Comparison of ENCODE assay signal across 1 cellular context in the genomic region with DNA sequence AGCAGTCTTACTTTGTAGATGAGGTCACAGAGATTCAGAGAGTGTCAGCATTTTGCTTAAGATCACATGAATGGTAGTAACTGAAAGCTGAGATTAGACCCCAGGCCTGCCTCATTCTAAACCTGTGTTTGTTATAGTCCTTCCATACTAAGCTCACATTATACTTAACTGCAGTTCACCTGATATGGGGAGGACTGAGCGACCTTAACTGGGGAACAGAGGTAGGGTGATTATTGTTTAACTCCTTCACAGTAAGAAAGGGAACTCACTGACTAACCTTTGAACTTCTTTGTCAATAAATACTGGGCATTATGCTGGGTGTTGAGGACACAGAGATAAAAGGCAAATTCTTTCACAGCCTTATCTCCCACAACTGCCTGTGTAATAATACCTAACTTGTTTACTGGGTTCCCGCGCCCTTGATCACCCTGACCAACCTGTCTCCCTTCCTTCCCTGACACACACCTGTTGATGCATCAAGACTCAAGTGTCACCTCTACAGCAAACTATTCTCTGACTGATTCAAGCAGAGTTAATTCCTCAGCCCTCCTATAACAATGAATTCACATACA.
TF ChIP-seq lines count a peak whose summit lies in the region.

No MANE protein-coding gene starts in this region.

TF ChIP-seq in IMR-90, 13 proteins besides CTCF, POLR2A, EP300 and RAD21:
- TF ChIP-seq CEBPB (IDR thresholded peaks at IDR 0.05; ENCODE audit: low read depth, low read length) (no peak), CHD1 (IDR thresholded peaks at IDR 0.05; ENCODE audit: low read depth, low read length) (no peak), NFE2L2 (IDR thresholded peaks at IDR 0.05; ENCODE audit: low read depth, low read length) (no peak), MAFK (IDR thresholded peaks at IDR 0.05; ENCODE audit: low read depth, low read length) (no peak), MXI1 (IDR thresholded peaks at IDR 0.05; ENCODE audit: borderline replicate concordance, low read depth, low read length) (no peak), FOS (IDR thresholded peaks at IDR 0.05; ENCODE audit: low read depth, low read length) (no peak), BHLHE40 (IDR thresholded peaks at IDR 0.05; ENCODE audit: low read depth, low read length) (no peak), MAZ (IDR thresholded peaks at IDR 0.05; ENCODE audit: borderline replicate concordance, low read depth, low read length) (no peak)
- TF ChIP-seq, protein P1, sequence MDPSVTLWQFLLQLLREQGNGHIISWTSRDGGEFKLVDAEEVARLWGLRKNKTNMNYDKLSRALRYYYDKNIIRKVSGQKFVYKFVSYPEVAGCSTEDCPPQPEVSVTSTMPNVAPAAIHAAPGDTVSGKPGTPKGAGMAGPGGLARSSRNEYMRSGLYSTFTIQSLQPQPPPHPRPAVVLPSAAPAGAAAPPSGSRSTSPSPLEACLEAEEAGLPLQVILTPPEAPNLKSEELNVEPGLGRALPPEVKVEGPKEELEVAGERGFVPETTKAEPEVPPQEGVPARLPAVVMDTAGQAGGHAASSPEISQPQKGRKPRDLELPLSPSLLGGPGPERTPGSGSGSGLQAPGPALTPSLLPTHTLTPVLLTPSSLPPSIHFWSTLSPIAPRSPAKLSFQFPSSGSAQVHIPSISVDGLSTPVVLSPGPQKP (IDR thresholded peaks at IDR 0.05; ENCODE audit: borderline replicate concordance, low read depth, low read length) = no peak
TF ChIP-seq in IMR-90: peak in this region for 0.
